In the genomic region with DNA sequence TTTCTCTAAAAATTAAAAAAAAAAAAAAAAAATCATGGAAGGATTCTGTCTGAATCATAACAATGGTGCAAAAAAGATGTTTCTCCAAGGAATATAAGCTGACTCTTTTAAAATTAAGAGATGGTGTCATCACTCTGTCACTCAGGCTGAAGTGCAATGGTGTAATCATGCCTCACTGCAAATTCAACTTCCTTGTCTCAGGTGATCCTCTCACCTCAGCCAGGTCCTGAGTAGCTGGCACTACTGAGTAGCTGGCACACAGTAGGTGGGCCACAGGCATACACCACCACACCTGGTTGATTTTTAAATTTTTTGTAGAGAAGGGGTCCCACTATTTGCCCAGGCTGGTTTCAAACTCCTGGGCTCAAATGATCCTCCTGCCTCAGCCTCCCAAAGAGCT, we compare ENCODE assay signal across 29 cellular contexts.
"Had no signal": no experiment of that assay in that cellular context is flagged by ENCODE, and none has a peak within 500 bp of the region (broad histone marks: within the 10 kb centered on the region; RNA-seq: fewer than 3 reads in every experiment).

No MANE protein-coding gene starts in this region.

- H3K9me3 Mint-ChIP-seq: mesothelial cell of epicardium; naive B cell; natural killer cell; nephron progenitor cell; neural progenitor cell; stimulated activated effector memory CD8-positive, alpha-beta T cell treated with anti-CD3 and anti-CD28 coated beads, Interleukin-12 subunit alpha, Interleukin-12 subunit beta, amount 100 ng/mL, for 72 hours; stimulated activated naive CD8-positive, alpha-beta T cell treated with anti-CD3 and anti-CD28 coated beads, Interleukin-15, Interleukin-2, amounts not matched to agents 100 ng/mL and 50 ng/mL, for 24 hours had no signal

- H3K4me3 Mint-ChIP-seq: mesothelial cell of epicardium; naive B cell; natural killer cell; nephron progenitor cell; neural progenitor cell; stimulated activated effector memory CD8-positive, alpha-beta T cell treated with anti-CD3 and anti-CD28 coated beads, Interleukin-12 subunit alpha, Interleukin-12 subunit beta, amount 100 ng/mL, for 72 hours; stimulated activated naive CD8-positive, alpha-beta T cell treated with anti-CD3 and anti-CD28 coated beads, Interleukin-15, Interleukin-2, amounts not matched to agents 100 ng/mL and 50 ng/mL, for 24 hours had no signal

- H3K4me1 ChIP-seq: left lung, neural progenitor cell, prostate gland, tibial artery, upper lobe of right lung had no signal

- H3K27me3 ChIP-seq: hepatocyte, left lung, neural progenitor cell, ovary, suprapubic skin, tibial artery, upper lobe of right lung had no signal

- H3K27ac ChIP-seq: hepatocyte, left lung, neural progenitor cell, ovary, prostate gland, skin epidermis, suprapubic skin, thoracic aorta, tibial artery, upper lobe of right lung had no signal

- ATAC-seq: left colon; left lung; natural killer cell; right cardiac atrium; sciatic nerve; stimulated activated effector memory CD8-positive, alpha-beta T cell treated with anti-CD3 and anti-CD28 coated beads, Interleukin-12 subunit alpha, Interleukin-12 subunit beta, amount 100 ng/mL, for 72 hours; upper lobe of right lung had no signal

- DNase-seq: kidney glomerular epithelial cell; left colon; left lung; mesendoderm; naive B cell; natural killer cell; nephron progenitor cell; ovary; retina; right cardiac atrium; stimulated activated CD4-positive, alpha-beta T cell treated with anti-CD3 and anti-CD28 coated beads, Interleukin-12 subunit alpha, Interleukin-12 subunit beta, amount 100 ng/mL, for 4 hours; stimulated activated CD4-positive, alpha-beta T cell treated with anti-CD3 and anti-CD28 coated beads, Interleukin-15, amount 100 ng/mL, for 24 hours; stimulated activated CD4-positive, alpha-beta T cell treated with anti-CD3 and anti-CD28 coated beads, Interleukin-2, amount 100 ng/mL, for 24 hours; stimulated activated CD4-positive, alpha-beta T cell treated with anti-CD3 and anti-CD28 coated beads, Interleukin-4, amount 100 ng/mL, for 1 hour; stimulated activated naive CD4-positive, alpha-beta T cell; tibial artery; trophoblast cell; upper lobe of right lung had no signal

- H3K4me3 ChIP-seq: hepatocyte, left lung, lung, neural progenitor cell, ovary, prostate gland, skin epidermis, suprapubic skin, thoracic aorta, tibial artery, upper lobe of right lung had no signal

- H3K27me3 Mint-ChIP-seq: naive B cell; stimulated activated naive CD8-positive, alpha-beta T cell treated with anti-CD3 and anti-CD28 coated beads, Interleukin-15, Interleukin-2, amounts not matched to agents 100 ng/mL and 50 ng/mL, for 24 hours had no signal

- H3K4me1 Mint-ChIP-seq: nephron progenitor cell, neural progenitor cell had no signal

- H3K9me3 ChIP-seq: left lung, ovary, prostate gland, suprapubic skin, thoracic aorta, tibial artery, upper lobe of right lung had no signal

- H3K27ac Mint-ChIP-seq: mesothelial cell of epicardium; nephron progenitor cell; neural progenitor cell; stimulated activated effector memory CD8-positive, alpha-beta T cell treated with anti-CD3 and anti-CD28 coated beads, Interleukin-12 subunit alpha, Interleukin-12 subunit beta, amount 100 ng/mL, for 72 hours had no signal

- H3K36me3 ChIP-seq: ovary, prostate gland had no signal
